1 cellular context compared by ENCODE assay signal in genomic region chr2:127407091-127407490, GRCh38.
TF ChIP-seq lines count a peak whose summit lies in the region.

No MANE protein-coding gene starts in this region.

TF ChIP-seq in liver, 16 proteins besides CTCF, POLR2A, EP300 and RAD21 (continued from another document):
- no peak for TF ChIP-seq REST (IDR thresholded peaks at IDR 0.05)
- no peak for TF ChIP-seq FOXA2 (IDR thresholded peaks at IDR 0.05)
- no peak for TF ChIP-seq ZBTB33 (IDR thresholded peaks at IDR 0.05)
- TF ChIP-seq EGR1 (IDR thresholded peaks at IDR 0.05; ENCODE audit: low read depth in 2 of 2) = no peak
- no peak for TF ChIP-seq FOXA1 (IDR thresholded peaks at IDR 0.05)
- no peak for TF ChIP-seq HNF4G (IDR thresholded peaks at IDR 0.05)
